Comparison of ENCODE assay signal across 8 cellular contexts in genomic region chr19:50024719-50025021, GRCh38. TPM values are rescaled to one million over a fixed set of nuclear protein-coding genes. Genes with fewer than 3 reads are reported as not detected.
DNase-seq lines count a peak whose midpoint lies in the region; ATAC-seq, FAIRE-seq and TF ChIP-seq lines count a peak whose summit lies in the region.

No MANE protein-coding gene starts in this region.

- H3K9me3 ChIP-seq in Loucy (ENCODE audit: insufficient read depth, low read depth, low read length) (no peaks in the 10 kb centered on the region), osteoblast (ENCODE audit: low read depth, low read length) (no peaks in the 10 kb centered on the region)

- H3F3A ChIP-seq in Loucy (ENCODE audit: low read depth), result no peaks in the 10 kb centered on the region

- H2AFZ ChIP-seq in Loucy (ENCODE audit: low read length), result peak overlapping the region; percentile 92
- H2AFZ ChIP-seq in osteoblast (ENCODE audit: low read length), result peak overlapping the region; percentile 98

- H3K27me3 ChIP-seq in Loucy (ENCODE audit: insufficient read depth, low read length, poor library complexity, severe bottlenecking) (no peaks in the 10 kb centered on the region), osteoblast (ENCODE audit: insufficient read depth, low read length) (no peaks in the 10 kb centered on the region)

- no peak for DNase-seq in effector memory CD8-positive, alpha-beta T cell
- DNase-seq in osteoblast (ENCODE audit: insufficient read length, low spot score, missing footprints) (no peak), retina (no peak), COLO829 (ENCODE audit: low spot score) (no peak), GM12892 (ENCODE audit: insufficient read length) (no peak)

- TF ChIP-seq POLR2A in GM12892 (IDR thresholded peaks at IDR 0.05; ENCODE audit: low read depth, low read length), result no peak

- no peaks in the 10 kb centered on the region for H3K27me3 Mint-ChIP-seq in effector memory CD8-positive, alpha-beta T cell

- no peak for TF ChIP-seq CTCF in Loucy (conservative IDR thresholded peaks at IDR 0.05; ENCODE audit: low read length)
- no peak for TF ChIP-seq CTCF in osteoblast (IDR thresholded peaks at IDR 0.05; ENCODE audit: extremely low read depth, low read depth, low read length)

- H3K36me3 ChIP-seq in Loucy (ENCODE audit: insufficient read depth, low read length), result no peaks in the 10 kb centered on the region
- peaks cover 4% of the 10 kb centered on the region for H3K36me3 ChIP-seq in osteoblast (ENCODE audit: insufficient read depth, low read length)

- no peaks in the 10 kb centered on the region for H3K9me3 Mint-ChIP-seq in effector memory CD8-positive, alpha-beta T cell

- H3K4me2 ChIP-seq in Loucy (ENCODE audit: low read depth, low read length, poor library complexity, severe bottlenecking) (peak overlapping the region; percentile 94), osteoblast (ENCODE audit: insufficient read depth, low read length) (peak overlapping the region; percentile 98)

- H3K4me3 Mint-ChIP-seq in effector memory CD8-positive, alpha-beta T cell, result peak overlapping the region; percentile 93 to 97

- peak overlapping the region; percentile 99 to 100 for H3K27ac Mint-ChIP-seq in effector memory CD8-positive, alpha-beta T cell

- peaks cover 35 to 49% of the 10 kb centered on the region in 2 donors for H3K4me1 Mint-ChIP-seq in effector memory CD8-positive, alpha-beta T cell (ENCODE audit: low read depth in 2 of 2)

- peak overlapping the region; percentile 86 for H3K9ac ChIP-seq in Loucy (ENCODE audit: low read depth, low read length, poor library complexity, severe bottlenecking)

- H3K4me1 ChIP-seq in Loucy (ENCODE audit: insufficient read depth, low read length, poor library complexity, severe bottlenecking) (peaks cover 26% of the 10 kb centered on the region), osteoblast (ENCODE audit: insufficient read depth, low read length) (peaks cover 17% of the 10 kb centered on the region)

- peak overlapping the region; percentile 81 for H3K4me3 ChIP-seq in GM08714 (ENCODE audit: low read length)
- peak overlapping the region; percentile 89 for H3K4me3 ChIP-seq in Loucy (ENCODE audit: low read length, poor library complexity, severe bottlenecking)
- peak overlapping the region; percentile 100 for H3K4me3 ChIP-seq in osteoblast (ENCODE audit: insufficient read depth, low read length)

- H4K20me1 ChIP-seq in Loucy (ENCODE audit: insufficient read depth, low read length, poor library complexity, severe bottlenecking) (peaks cover 29% of the 10 kb centered on the region), osteoblast (ENCODE audit: insufficient read depth, low read length) (peaks cover 31% of the 10 kb centered on the region)

- peaks cover 37% of the 10 kb centered on the region for H3K36me3 Mint-ChIP-seq in effector memory CD8-positive, alpha-beta T cell (ENCODE audit: insufficient read depth)

- no peaks in the 10 kb centered on the region for H3K9me2 ChIP-seq in Loucy (replicated peaks; ENCODE audit: low read depth, low read length)

- H3K27ac ChIP-seq in osteoblast (ENCODE audit: low read depth, low read length), result peak overlapping the region; percentile 94

- no peak for ATAC-seq in effector memory CD8-positive, alpha-beta T cell (replicated peaks)
- no peak for ATAC-seq in GM21528 (IDR thresholded peaks at IDR 0.05; ENCODE audit: low FRiP score, unreplicated experiment)

- H3K79me2 ChIP-seq in Loucy (ENCODE audit: insufficient read depth, low read length) (peaks cover 64% of the 10 kb centered on the region), osteoblast (ENCODE audit: insufficient read depth, low read length) (peaks cover 77% of the 10 kb centered on the region)

- no peak for FAIRE-seq in GM12892 (lab: Jason Lieb, UNC)

RNA-seq across cellular contexts. Expression of gene VRK3, which starts 0.5 kb away (rescaled TPM):
- total RNA-seq in osteoblast, result 24.2 and 30.6 TPM in 2 replicates
- 26.5 TPM for polyA plus RNA-seq in GM12892 (2012; ENCODE audit: missing spikeins)

RNA-seq across cellular contexts. Expression of gene ZNF473, which starts 1.1 kb away (rescaled TPM):
- total RNA-seq in osteoblast, result 8.3 and 8.8 TPM in 2 replicates
- 5.9 TPM for polyA plus RNA-seq in GM12892 (2012; ENCODE audit: missing spikeins)
